Comparison of ENCODE assay signal across 5 cellular contexts in genomic region chr1:158084336-158084735, GRCh38.
"Had no signal": no experiment of that assay in that cellular context is flagged by ENCODE, and none has a peak within 500 bp of the region (broad histone marks: within the 10 kb centered on the region; RNA-seq: fewer than 3 reads in every experiment).

No MANE protein-coding gene starts in this region.

- H3K4me2 ChIP-seq: GM23338 had no signal

- ATAC-seq: GM23338, HepG2 had no signal

- H3K4me3 ChIP-seq: GM23338 had no signal

- DNase-seq: H9, HCEC 1CT had no signal

- H2AFZ ChIP-seq: GM23338 had no signal

- H3K27ac ChIP-seq: HL-60 had no signal
